Comparison of ENCODE assay signal across 24 cellular contexts in the genomic region with DNA sequence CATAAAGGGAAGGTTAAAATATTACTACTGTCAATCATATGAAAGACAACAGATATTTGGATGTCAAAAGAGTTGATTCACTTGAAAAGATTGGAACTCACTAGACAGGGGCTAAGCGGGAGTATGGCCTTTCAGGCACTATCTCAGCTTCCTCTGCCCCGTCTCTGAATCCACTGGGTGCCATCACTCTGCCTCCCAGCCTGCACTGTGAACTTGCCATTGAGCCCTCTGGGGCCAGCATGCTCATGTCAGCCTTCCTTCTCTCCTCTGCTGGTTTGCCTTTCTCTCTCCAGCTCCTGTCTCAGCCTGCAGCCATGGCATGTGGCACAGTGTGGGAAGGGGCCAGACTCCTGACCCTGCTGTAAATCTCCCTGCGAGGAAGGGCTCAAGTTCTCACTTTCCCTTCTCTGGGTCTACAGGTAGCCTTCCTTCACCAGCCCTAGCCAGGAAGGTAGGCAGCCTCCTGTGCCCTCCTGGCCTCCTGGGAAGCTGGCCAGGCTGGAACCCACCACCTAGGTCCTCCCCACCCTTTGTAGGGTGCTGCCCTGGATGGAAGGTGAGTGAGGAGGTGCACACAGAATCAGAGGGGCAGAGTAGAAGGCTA. TPM values are rescaled to one million over a fixed set of nuclear protein-coding genes. Genes with fewer than 3 reads are reported as not detected.
"Had no signal": no experiment of that assay in that cellular context is flagged by ENCODE, and none has a peak within 500 bp of the region (broad histone marks: within the 10 kb centered on the region; RNA-seq: fewer than 3 reads in every experiment).

No MANE protein-coding gene starts in this region.

- DNase-seq: activated CD4-positive, alpha-beta memory T cell treated with anti-CD3 and anti-CD28 coated beads, Interleukin-2, amount 10 ng/mL, durations not matched to agents 7 days and 5 days; activated CD4-positive, alpha-beta T cell treated with anti-CD3 and anti-CD28 coated beads, Interleukin-2, amount 10 ng/mL, durations not matched to agents 24 days and 14 days; activated CD4-positive, CD25-positive, alpha-beta regulatory T cell treated with anti-CD3 and anti-CD28 coated beads, Interleukin-2, amount 50 U/mL, for 72 hours; activated T-cell treated with anti-CD3 and anti-CD28 coated beads, Interleukin-2, amount 50 U/mL, for 48 hours; anterior cingulate cortex; effector memory CD4-positive, alpha-beta T cell; natural killer cell; ovary; stimulated activated CD4-positive, alpha-beta T cell treated with anti-CD3 and anti-CD28 coated beads, Interleukin-1b, Interleukin-23, amount 100 ng/mL, for 48 hours; stimulated activated CD4-positive, alpha-beta T cell treated with anti-CD3 and anti-CD28 coated beads, Interleukin-4, amount 100 ng/mL, for 4 hours; stimulated activated CD8-positive, alpha-beta memory T cell treated with anti-CD3 and anti-CD28 coated beads, Interleukin-4, amount 100 ng/mL, for 48 hours; stimulated activated naive B cell treated with anti-CD40 and anti-IgM and Interleukin-4, amounts not matched to agents 10 μg/mL and 1 μg/mL and 100 μg/mL, for 72 hours; T-helper 17 cell had no signal

- H3K27me3 Mint-ChIP-seq: activated CD4-positive, alpha-beta T cell treated with anti-CD3 and anti-CD28 coated beads, Interleukin-2, amount 10 ng/mL, durations not matched to agents 24 days and 14 days; activated naive CD4-positive, alpha-beta T cell treated with anti-CD3 and anti-CD28 coated beads, Interleukin-2, amount 50 U/mL, for 24 hours; progenitor cell of endocrine pancreas; stimulated activated naive B cell treated with anti-CD40 and anti-IgM and Interleukin-4, amounts not matched to agents 10 μg/mL and 1 μg/mL and 100 μg/mL, for 72 hours had no signal

- H3K4me1 ChIP-seq: tibial nerve had no signal

- H3K27ac Mint-ChIP-seq: activated CD4-positive, alpha-beta memory T cell treated with anti-CD3 and anti-CD28 coated beads, Interleukin-2, amount 10 ng/mL, durations not matched to agents 7 days and 5 days; activated CD4-positive, alpha-beta T cell treated with anti-CD3 and anti-CD28 coated beads, Interleukin-2, amount 10 ng/mL, durations not matched to agents 24 days and 14 days; activated naive CD4-positive, alpha-beta T cell treated with anti-CD3 and anti-CD28 coated beads, Interleukin-2, amount 50 U/mL, for 24 hours; activated T-helper 2 cell treated with anti-CD3 and anti-CD28 coated beads, Interferon-gamma antibody, Interleukin-2, Interleukin-4, amounts not matched to agents 10 μg/mL and 5 μg/mL and 100 μg/mL, durations not matched to agents 14 hours and 24 hours and 36 hours; memory B cell; natural killer cell; progenitor cell of endocrine pancreas; stimulated activated naive B cell treated with anti-CD40 and anti-IgM and Interleukin-4, amounts not matched to agents 10 μg/mL and 1 μg/mL and 100 μg/mL, for 72 hours; T-helper 17 cell had no signal

- H3K27ac ChIP-seq: ovary, skin epidermis, tibial nerve had no signal

- H3K9me3 ChIP-seq: ovary had no signal

- H3K9me3 Mint-ChIP-seq: activated CD4-positive, alpha-beta memory T cell treated with anti-CD3 and anti-CD28 coated beads, Interleukin-2, amount 10 ng/mL, durations not matched to agents 7 days and 5 days; activated CD4-positive, alpha-beta T cell treated with anti-CD3 and anti-CD28 coated beads, Interleukin-2, amount 10 ng/mL, durations not matched to agents 24 days and 14 days; activated T-helper 2 cell treated with anti-CD3 and anti-CD28 coated beads, Interferon-gamma antibody, Interleukin-2, Interleukin-4, amounts not matched to agents 10 μg/mL and 5 μg/mL and 100 μg/mL, durations not matched to agents 14 hours and 24 hours and 36 hours; central memory CD8-positive, alpha-beta T cell; natural killer cell had no signal

- H3K36me3 Mint-ChIP-seq: activated naive CD4-positive, alpha-beta T cell treated with anti-CD3 and anti-CD28 coated beads, Interleukin-2, amount 50 U/mL, for 24 hours; memory B cell; natural killer cell; stimulated activated naive B cell treated with anti-CD40 and anti-IgM and Interleukin-4, amounts not matched to agents 10 μg/mL and 1 μg/mL and 100 μg/mL, for 72 hours had no signal

- H3K4me1 Mint-ChIP-seq: activated CD4-positive, alpha-beta memory T cell treated with anti-CD3 and anti-CD28 coated beads, Interleukin-2, amount 10 ng/mL, durations not matched to agents 7 days and 5 days; activated CD4-positive, alpha-beta T cell treated with anti-CD3 and anti-CD28 coated beads, Interleukin-2, amount 10 ng/mL, durations not matched to agents 24 days and 14 days; activated naive CD4-positive, alpha-beta T cell treated with anti-CD3 and anti-CD28 coated beads, Interleukin-2, amount 50 U/mL, for 24 hours; central memory CD8-positive, alpha-beta T cell; memory B cell; natural killer cell; stimulated activated naive B cell treated with anti-CD40 and anti-IgM and Interleukin-4, amounts not matched to agents 10 μg/mL and 1 μg/mL and 100 μg/mL, for 72 hours; T-helper 17 cell had no signal

- H3K4me3 Mint-ChIP-seq: activated CD4-positive, alpha-beta memory T cell treated with anti-CD3 and anti-CD28 coated beads, Interleukin-2, amount 10 ng/mL, durations not matched to agents 7 days and 5 days; activated CD4-positive, alpha-beta T cell treated with anti-CD3 and anti-CD28 coated beads, Interleukin-2, amount 10 ng/mL, durations not matched to agents 24 days and 14 days; activated naive CD4-positive, alpha-beta T cell treated with anti-CD3 and anti-CD28 coated beads, Interleukin-2, amount 50 U/mL, for 24 hours; central memory CD8-positive, alpha-beta T cell; memory B cell; natural killer cell; stimulated activated naive B cell treated with anti-CD40 and anti-IgM and Interleukin-4, amounts not matched to agents 10 μg/mL and 1 μg/mL and 100 μg/mL, for 72 hours; T-helper 17 cell had no signal

- H3K4me3 ChIP-seq: ovary, skin epidermis, tibial nerve had no signal

- H3K27me3 ChIP-seq: ovary, tibial nerve had no signal

- ATAC-seq: esophagus mucosa; natural killer cell; sciatic nerve; SK-N-SH treated with all-trans-retinoic acid at 6 μM for 48 hours; stimulated activated naive B cell treated with anti-CD40 and anti-IgM and Interleukin-4, amounts not matched to agents 10 μg/mL and 1 μg/mL and 100 μg/mL, for 72 hours; T-helper 17 cell had no signal

- H3K36me3 ChIP-seq: ovary, tibial nerve had no signal

RNA-seq across cellular contexts. Expression of gene SLCO2A1, which starts 54.0 kb away (rescaled TPM):
- total RNA-seq: activated CD4-positive, alpha-beta memory T cell treated with anti-CD3 and anti-CD28 coated beads, Interleukin-2, amount 10 ng/mL, durations not matched to agents 7 days and 5 days; activated CD4-positive, alpha-beta T cell treated with anti-CD3 and anti-CD28 coated beads, Interleukin-2, amount 10 ng/mL, durations not matched to agents 24 days and 14 days; activated T-helper 2 cell treated with anti-CD3 and anti-CD28 coated beads, Interferon-gamma antibody, Interleukin-2, Interleukin-4, amounts not matched to agents 10 μg/mL and 5 μg/mL and 100 μg/mL, durations not matched to agents 14 hours and 24 hours and 36 hours; bronchial epithelial cell; natural killer cell had no signal
